In the genomic region with DNA sequence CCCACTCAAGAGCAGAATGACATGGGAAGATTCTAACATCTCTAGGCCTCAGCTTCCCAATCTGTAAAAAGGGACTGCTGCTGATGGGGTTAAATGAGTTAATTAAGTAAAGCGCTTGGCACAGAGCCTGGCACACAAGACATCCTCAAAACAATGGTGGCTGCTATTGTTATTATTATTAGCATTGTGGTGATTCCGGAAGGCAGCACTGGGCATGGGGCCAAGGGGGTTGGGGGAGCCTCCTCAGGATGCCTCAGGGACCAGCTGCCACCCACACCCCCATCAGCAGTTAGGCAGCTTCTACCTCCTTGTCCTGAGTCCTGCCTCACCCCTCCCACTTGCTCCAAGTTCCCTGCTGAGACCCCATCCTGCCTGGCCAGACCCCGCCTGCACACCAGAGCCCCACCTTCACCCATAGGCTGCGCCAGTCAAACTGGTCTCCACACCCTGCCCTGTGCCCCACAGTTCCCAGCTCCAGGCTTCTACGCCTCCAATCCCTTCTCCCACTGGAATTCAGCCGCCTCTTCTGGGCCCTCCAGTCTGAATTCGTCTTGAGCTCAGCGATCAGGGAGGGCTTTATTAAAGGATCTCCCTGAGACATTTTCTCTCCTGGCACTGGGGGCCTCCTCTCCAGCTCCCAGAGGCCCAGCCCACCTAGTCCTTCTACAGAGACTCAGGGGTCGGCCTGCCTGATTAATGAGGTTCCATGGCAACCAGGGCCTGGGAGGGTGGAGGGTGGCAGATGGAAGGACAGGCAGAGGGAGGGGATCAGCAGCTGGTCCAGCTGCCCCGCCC, we compare ENCODE assay signal across 1 cellular context.
TF ChIP-seq lines count a peak whose summit lies in the region.

No MANE protein-coding gene starts in this region.

TF ChIP-seq in K562, 482 proteins besides CTCF, POLR2A, EP300 and RAD21:
- TF ChIP-seq, protein P1, sequence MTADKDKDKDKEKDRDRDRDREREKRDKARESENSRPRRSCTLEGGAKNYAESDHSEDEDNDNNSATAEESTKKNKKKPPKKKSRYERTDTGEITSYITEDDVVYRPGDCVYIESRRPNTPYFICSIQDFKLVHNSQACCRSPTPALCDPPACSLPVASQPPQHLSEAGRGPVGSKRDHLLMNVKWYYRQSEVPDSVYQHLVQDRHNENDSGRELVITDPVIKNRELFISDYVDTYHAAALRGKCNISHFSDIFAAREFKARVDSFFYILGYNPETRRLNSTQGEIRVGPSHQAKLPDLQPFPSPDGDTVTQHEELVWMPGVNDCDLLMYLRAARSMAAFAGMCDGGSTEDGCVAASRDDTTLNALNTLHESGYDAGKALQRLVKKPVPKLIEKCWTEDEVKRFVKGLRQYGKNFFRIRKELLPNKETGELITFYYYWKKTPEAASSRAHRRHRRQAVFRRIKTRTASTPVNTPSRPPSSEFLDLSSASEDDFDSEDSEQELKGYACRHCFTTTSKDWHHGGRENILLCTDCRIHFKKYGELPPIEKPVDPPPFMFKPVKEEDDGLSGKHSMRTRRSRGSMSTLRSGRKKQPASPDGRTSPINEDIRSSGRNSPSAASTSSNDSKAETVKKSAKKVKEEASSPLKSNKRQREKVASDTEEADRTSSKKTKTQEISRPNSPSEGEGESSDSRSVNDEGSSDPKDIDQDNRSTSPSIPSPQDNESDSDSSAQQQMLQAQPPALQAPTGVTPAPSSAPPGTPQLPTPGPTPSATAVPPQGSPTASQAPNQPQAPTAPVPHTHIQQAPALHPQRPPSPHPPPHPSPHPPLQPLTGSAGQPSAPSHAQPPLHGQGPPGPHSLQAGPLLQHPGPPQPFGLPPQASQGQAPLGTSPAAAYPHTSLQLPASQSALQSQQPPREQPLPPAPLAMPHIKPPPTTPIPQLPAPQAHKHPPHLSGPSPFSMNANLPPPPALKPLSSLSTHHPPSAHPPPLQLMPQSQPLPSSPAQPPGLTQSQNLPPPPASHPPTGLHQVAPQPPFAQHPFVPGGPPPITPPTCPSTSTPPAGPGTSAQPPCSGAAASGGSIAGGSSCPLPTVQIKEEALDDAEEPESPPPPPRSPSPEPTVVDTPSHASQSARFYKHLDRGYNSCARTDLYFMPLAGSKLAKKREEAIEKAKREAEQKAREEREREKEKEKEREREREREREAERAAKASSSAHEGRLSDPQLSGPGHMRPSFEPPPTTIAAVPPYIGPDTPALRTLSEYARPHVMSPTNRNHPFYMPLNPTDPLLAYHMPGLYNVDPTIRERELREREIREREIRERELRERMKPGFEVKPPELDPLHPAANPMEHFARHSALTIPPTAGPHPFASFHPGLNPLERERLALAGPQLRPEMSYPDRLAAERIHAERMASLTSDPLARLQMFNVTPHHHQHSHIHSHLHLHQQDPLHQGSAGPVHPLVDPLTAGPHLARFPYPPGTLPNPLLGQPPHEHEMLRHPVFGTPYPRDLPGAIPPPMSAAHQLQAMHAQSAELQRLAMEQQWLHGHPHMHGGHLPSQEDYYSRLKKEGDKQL (CRISPR knock-in tag; IDR thresholded peaks at IDR 0.05; ENCODE audit: borderline replicate concordance), result no peak
- TF ChIP-seq ZFP1 (CRISPR knock-in tag; IDR thresholded peaks at IDR 0.05) (no peak), STAT5B (CRISPR knock-in tag; IDR thresholded peaks at IDR 0.05) (no peak), RBFOX2 (IDR thresholded peaks at IDR 0.05; ENCODE audit: low read depth, low read length) (0 out of 2 replicates have a peak, but pooled peaks have one; percentile 31), TARDBP (IDR thresholded peaks at IDR 0.05) (no peak), RBM25 (IDR thresholded peaks at IDR 0.05; ENCODE audit: low read depth, low read length, severe bottlenecking) (peak; percentile 67), NFIC (IDR thresholded peaks at IDR 0.05) (peak; percentile 58)
- TF ChIP-seq, protein P2, sequence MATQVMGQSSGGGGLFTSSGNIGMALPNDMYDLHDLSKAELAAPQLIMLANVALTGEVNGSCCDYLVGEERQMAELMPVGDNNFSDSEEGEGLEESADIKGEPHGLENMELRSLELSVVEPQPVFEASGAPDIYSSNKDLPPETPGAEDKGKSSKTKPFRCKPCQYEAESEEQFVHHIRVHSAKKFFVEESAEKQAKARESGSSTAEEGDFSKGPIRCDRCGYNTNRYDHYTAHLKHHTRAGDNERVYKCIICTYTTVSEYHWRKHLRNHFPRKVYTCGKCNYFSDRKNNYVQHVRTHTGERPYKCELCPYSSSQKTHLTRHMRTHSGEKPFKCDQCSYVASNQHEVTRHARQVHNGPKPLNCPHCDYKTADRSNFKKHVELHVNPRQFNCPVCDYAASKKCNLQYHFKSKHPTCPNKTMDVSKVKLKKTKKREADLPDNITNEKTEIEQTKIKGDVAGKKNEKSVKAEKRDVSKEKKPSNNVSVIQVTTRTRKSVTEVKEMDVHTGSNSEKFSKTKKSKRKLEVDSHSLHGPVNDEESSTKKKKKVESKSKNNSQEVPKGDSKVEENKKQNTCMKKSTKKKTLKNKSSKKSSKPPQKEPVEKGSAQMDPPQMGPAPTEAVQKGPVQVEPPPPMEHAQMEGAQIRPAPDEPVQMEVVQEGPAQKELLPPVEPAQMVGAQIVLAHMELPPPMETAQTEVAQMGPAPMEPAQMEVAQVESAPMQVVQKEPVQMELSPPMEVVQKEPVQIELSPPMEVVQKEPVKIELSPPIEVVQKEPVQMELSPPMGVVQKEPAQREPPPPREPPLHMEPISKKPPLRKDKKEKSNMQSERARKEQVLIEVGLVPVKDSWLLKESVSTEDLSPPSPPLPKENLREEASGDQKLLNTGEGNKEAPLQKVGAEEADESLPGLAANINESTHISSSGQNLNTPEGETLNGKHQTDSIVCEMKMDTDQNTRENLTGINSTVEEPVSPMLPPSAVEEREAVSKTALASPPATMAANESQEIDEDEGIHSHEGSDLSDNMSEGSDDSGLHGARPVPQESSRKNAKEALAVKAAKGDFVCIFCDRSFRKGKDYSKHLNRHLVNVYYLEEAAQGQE (CRISPR knock-in tag; IDR thresholded peaks at IDR 0.05; ENCODE audit: low read depth), result no peak
